27 cellular contexts compared by ENCODE assay signal in the genomic region with DNA sequence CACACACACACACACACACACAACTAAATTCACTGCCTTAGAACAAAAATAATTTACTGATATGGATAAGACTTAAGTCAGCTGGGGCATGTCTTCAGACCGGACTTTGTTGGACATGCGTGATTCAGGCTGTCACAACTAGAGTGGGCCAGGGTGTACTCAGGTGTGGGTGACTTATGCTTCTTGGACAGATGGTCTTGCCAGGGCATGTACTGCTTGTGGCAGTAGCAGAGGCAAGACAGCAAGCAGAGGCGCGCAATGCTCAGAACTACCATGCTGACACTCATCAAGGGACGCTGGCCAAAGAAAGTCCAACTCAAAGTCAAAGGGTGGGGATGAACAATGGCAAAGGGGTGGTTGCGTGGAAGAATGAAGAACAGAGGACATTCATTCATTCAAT.
"Had no signal": no experiment of that assay in that cellular context is flagged by ENCODE, and none has a peak within 500 bp of the region (broad histone marks: within the 10 kb centered on the region; RNA-seq: fewer than 3 reads in every experiment).

No MANE protein-coding gene starts in this region.

- H3K4me1 Mint-ChIP-seq: mesothelial cell of epicardium; naive B cell; stimulated activated naive CD8-positive, alpha-beta T cell treated with anti-CD3 and anti-CD28 coated beads, Interleukin-15, amount 100 ng/mL, for 72 hours had no signal

- H3K4me3 ChIP-seq: coronary artery, gastrocnemius medialis, lung, mucosa of descending colon, ovary, psoas muscle, skin epidermis, spleen, thyroid gland had no signal

- H3K4me3 Mint-ChIP-seq: mesothelial cell of epicardium; naive B cell; natural killer cell treated with Interleukin-12 subunit alpha and Interleukin-12 subunit beta and Interleukin-15 and Interleukin-18, amount 100 ng/mL, for 72 hours; stimulated activated naive CD8-positive, alpha-beta T cell treated with anti-CD3 and anti-CD28 coated beads, Interleukin-15, amount 100 ng/mL, for 72 hours; type B pancreatic cell had no signal

- H3K27me3 Mint-ChIP-seq: naive B cell; natural killer cell treated with Interleukin-12 subunit alpha and Interleukin-12 subunit beta and Interleukin-15 and Interleukin-18, amount 100 ng/mL, for 72 hours; stimulated activated naive CD8-positive, alpha-beta T cell treated with anti-CD3 and anti-CD28 coated beads, Interleukin-15, amount 100 ng/mL, for 72 hours; type B pancreatic cell had no signal

- FAIRE-seq: endothelial cell of umbilical vein, kidney had no signal

- H3K36me3 Mint-ChIP-seq: mesothelial cell of epicardium; naive B cell; natural killer cell treated with Interleukin-12 subunit alpha and Interleukin-12 subunit beta and Interleukin-15 and Interleukin-18, amount 100 ng/mL, for 72 hours; type B pancreatic cell had no signal

- DNase-seq: dermis blood vessel endothelial cell; effector memory CD4-positive, alpha-beta T cell; gastrocnemius medialis; head of caudate nucleus; kidney; mesenchymal stem cell; mucosa of descending colon; naive B cell; occipital lobe; ovary; posterior cingulate gyrus; psoas muscle; right cardiac atrium; spleen; stimulated activated CD4-positive, alpha-beta T cell treated with anti-CD3 and anti-CD28 coated beads, Interleukin-4, amount 100 ng/mL, for 1 hour; stimulated activated CD8-positive, alpha-beta memory T cell treated with anti-CD3 and anti-CD28 coated beads, Interleukin-4, amount 100 ng/mL, for 48 hours; stimulated activated naive CD4-positive, alpha-beta T cell; stimulated activated naive CD8-positive, alpha-beta T cell treated with anti-CD3 and anti-CD28 coated beads, Interleukin-15, amount 100 ng/mL, for 72 hours; thyroid gland had no signal

- H3K27ac Mint-ChIP-seq: mesothelial cell of epicardium; naive B cell; natural killer cell treated with Interleukin-12 subunit alpha and Interleukin-12 subunit beta and Interleukin-15 and Interleukin-18, amount 100 ng/mL, for 72 hours; stimulated activated naive CD8-positive, alpha-beta T cell treated with anti-CD3 and anti-CD28 coated beads, Interleukin-15, amount 100 ng/mL, for 72 hours; type B pancreatic cell had no signal

- ATAC-seq: gastrocnemius medialis; left lobe of liver; mucosa of descending colon; natural killer cell treated with Interleukin-12 subunit alpha and Interleukin-12 subunit beta and Interleukin-15 and Interleukin-18, amount 100 ng/mL, for 72 hours; psoas muscle; right cardiac atrium; stimulated activated naive CD8-positive, alpha-beta T cell treated with anti-CD3 and anti-CD28 coated beads, Interleukin-15, amount 100 ng/mL, for 72 hours had no signal

- H3K27ac ChIP-seq: coronary artery, gastrocnemius medialis, ovary, psoas muscle, skin epidermis, spleen, thyroid gland had no signal

- H3K36me3 ChIP-seq: gastrocnemius medialis, ovary, spleen, thyroid gland had no signal

- H3K4me1 ChIP-seq: gastrocnemius medialis, psoas muscle, spleen, thyroid gland had no signal

- H3K9me3 ChIP-seq: gastrocnemius medialis, mucosa of descending colon, ovary, psoas muscle, thyroid gland had no signal

- H3K27me3 ChIP-seq: gastrocnemius medialis, ovary, spleen, thyroid gland had no signal
